Comparison of ENCODE assay signal across 22 cellular contexts in genomic region chr1:8966606-8967005, GRCh38. TPM values are rescaled to one million over a fixed set of nuclear protein-coding genes. Genes with fewer than 3 reads are reported as not detected.
DNase-seq lines count a peak whose midpoint lies in the region; ATAC-seq and TF ChIP-seq lines count a peak whose summit lies in the region.
"Had no signal": no experiment of that assay in that cellular context is flagged by ENCODE, and none has a peak within 500 bp of the region (broad histone marks: within the 10 kb centered on the region; RNA-seq: fewer than 3 reads in every experiment).

No MANE protein-coding gene starts in this region.

- no peak for DNase-seq in activated CD8-positive, alpha-beta memory T cell treated with anti-CD3 and anti-CD28 coated beads, Interleukin-2, amount 10 ng/mL, durations not matched to agents 7 days and 5 days
- DNase-seq in activated CD8-positive, alpha-beta memory T cell treated with anti-CD3 and anti-CD28 coated beads, Interleukin-2, amount 50 U/mL, for 48 hours: no peak
- no peak for DNase-seq in activated naive CD8-positive, alpha-beta T cell treated with anti-CD3 and anti-CD28 coated beads for 36 hours
- DNase-seq in spleen: peak; percentile 42
- DNase-seq: BE2C, brain microvascular endothelial cell, COR-L47, DMS53, NCI-H69, SHP77, stomach, thyroid gland had no signal

- no peak for TF ChIP-seq POLR2A in spleen (IDR thresholded peaks at IDR 0.05)

- peaks cover 0 to 24% (median 13%) of the 10 kb centered on the region in 6 donors for H3K4me1 ChIP-seq in spleen
- H3K4me1 ChIP-seq: BE2C, gastroesophageal sphincter, stomach had no signal

- peaks cover 75% of the 10 kb centered on the region for H3K4me1 Mint-ChIP-seq in activated CD8-positive, alpha-beta memory T cell treated with anti-CD3 and anti-CD28 coated beads, Interleukin-2, amount 10 ng/mL, durations not matched to agents 7 days and 5 days
- H3K4me1 Mint-ChIP-seq in IgD-negative memory B cell: peaks cover 3 to 9% (median 8%) of the 10 kb centered on the region in 3 donors
- H3K4me1 Mint-ChIP-seq in activated naive CD8-positive, alpha-beta T cell treated with anti-CD3 and anti-CD28 coated beads for 36 hours: peaks cover 61% of the 10 kb centered on the region

- H3K36me3 ChIP-seq in spleen: no peaks in the 10 kb centered on the region
- H3K36me3 ChIP-seq: BE2C, brain microvascular endothelial cell, gastroesophageal sphincter, stomach, thyroid gland had no signal

- no peaks in the 10 kb centered on the region for H3K27me3 ChIP-seq in spleen (replicated peaks in 1 of 7)
- H3K27me3 ChIP-seq: BE2C, brain microvascular endothelial cell, gastroesophageal sphincter, stomach, thyroid gland had no signal

- H3K4me3 Mint-ChIP-seq in activated CD8-positive, alpha-beta memory T cell treated with anti-CD3 and anti-CD28 coated beads, Interleukin-2, amount 10 ng/mL, durations not matched to agents 7 days and 5 days: peak overlapping the region; percentile 80
- no peak overlapping the region for H3K4me3 Mint-ChIP-seq in IgD-negative memory B cell
- peak overlapping the region; percentile 87 for H3K4me3 Mint-ChIP-seq in activated naive CD8-positive, alpha-beta T cell treated with anti-CD3 and anti-CD28 coated beads for 36 hours

- H3K27ac ChIP-seq in spleen: no peak overlapping the region
- H3K27ac ChIP-seq: brain microvascular endothelial cell, gastroesophageal sphincter, stomach, thyroid gland had no signal

- 72 to 93% (median 90%) methylated on average over 4 of the region's 4 CpGs for WGBS in spleen, 5 donors

- no peak for TF ChIP-seq CTCF in spleen (IDR thresholded peaks at IDR 0.05 in 8 of 11, conservative IDR thresholded peaks at IDR 0.05 in 3 of 11)

- CTCF ChIA-PET in activated CD8-positive, alpha-beta memory T cell treated with anti-CD3 and anti-CD28 coated beads, Interleukin-2, amount 10 ng/mL, durations not matched to agents 7 days and 5 days (lab: Charles Lee): interaction anchor here (1.5 to 7.6 kb wide), 5 partner anchors 17 to 38 kb away, joined by 3 to 93 read pairs (median 5); no protein-coding TSS in a partner anchor

- ATAC-seq in activated CD8-positive, alpha-beta memory T cell treated with anti-CD3 and anti-CD28 coated beads, Interleukin-2, amount 10 ng/mL, durations not matched to agents 7 days and 5 days: no peak
- ATAC-seq in HG03280 (IDR thresholded peaks at IDR 0.05; ENCODE audit: unreplicated experiment) (no peak), GM18517 (IDR thresholded peaks at IDR 0.05; ENCODE audit: unreplicated experiment) (no peak)
- ATAC-seq: gastroesophageal sphincter, left lobe of liver had no signal

- no peaks in the 10 kb centered on the region for H3K9me3 ChIP-seq in spleen
- H3K9me3 ChIP-seq: BE2C, gastroesophageal sphincter, stomach, thyroid gland had no signal

- no peaks in the 10 kb centered on the region for H3K27me3 Mint-ChIP-seq in activated CD8-positive, alpha-beta memory T cell treated with anti-CD3 and anti-CD28 coated beads, Interleukin-2, amount 10 ng/mL, durations not matched to agents 7 days and 5 days
- peaks cover 4% of the 10 kb centered on the region for H3K27me3 Mint-ChIP-seq in IgD-negative memory B cell
- no peaks in the 10 kb centered on the region for H3K27me3 Mint-ChIP-seq in activated naive CD8-positive, alpha-beta T cell treated with anti-CD3 and anti-CD28 coated beads for 36 hours

- intact Hi-C loops in spleen (cut with DNase I; ENCODE audit: low total_unique reads): no loop called here

- H3K27ac Mint-ChIP-seq in activated CD8-positive, alpha-beta memory T cell treated with anti-CD3 and anti-CD28 coated beads, Interleukin-2, amount 10 ng/mL, durations not matched to agents 7 days and 5 days: peak overlapping the region; percentile 67
- H3K27ac Mint-ChIP-seq in IgD-negative memory B cell: peak overlapping the region in 2 of 3 donors; percentile 16 to 62
- H3K27ac Mint-ChIP-seq in activated naive CD8-positive, alpha-beta T cell treated with anti-CD3 and anti-CD28 coated beads for 36 hours: peak overlapping the region; percentile 95

- no peak overlapping the region for H3K4me3 ChIP-seq in spleen
- H3K4me3 ChIP-seq: gastroesophageal sphincter, stomach, thyroid gland had no signal

- H3K36me3 Mint-ChIP-seq in activated CD8-positive, alpha-beta memory T cell treated with anti-CD3 and anti-CD28 coated beads, Interleukin-2, amount 10 ng/mL, durations not matched to agents 7 days and 5 days: peaks cover 62% of the 10 kb centered on the region
- H3K36me3 Mint-ChIP-seq in IgD-negative memory B cell: no peaks in the 10 kb centered on the region
- H3K36me3 Mint-ChIP-seq in activated naive CD8-positive, alpha-beta T cell treated with anti-CD3 and anti-CD28 coated beads for 36 hours: peaks cover 80% of the 10 kb centered on the region

- H3K9me3 Mint-ChIP-seq in activated CD8-positive, alpha-beta memory T cell treated with anti-CD3 and anti-CD28 coated beads, Interleukin-2, amount 10 ng/mL, durations not matched to agents 7 days and 5 days (ENCODE audit: low read depth): peaks cover 2% of the 10 kb centered on the region
- peaks cover 0 to 6% (median 0%) of the 10 kb centered on the region in 3 donors for H3K9me3 Mint-ChIP-seq in IgD-negative memory B cell
- H3K9me3 Mint-ChIP-seq in activated naive CD8-positive, alpha-beta T cell treated with anti-CD3 and anti-CD28 coated beads for 36 hours: no peaks in the 10 kb centered on the region

RNA-seq across cellular contexts. Expression of gene CA6, which starts 20.9 kb away (rescaled TPM):
- 10 to 100 TPM in 1 of 2 experiments, 1 to 10 TPM in 1; 4.8 to 10.1 TPM for total RNA-seq in activated CD8-positive, alpha-beta memory T cell treated with anti-CD3 and anti-CD28 coated beads, Interleukin-2, amount 10 ng/mL, durations not matched to agents 7 days and 5 days
- polyA plus RNA-seq in IgD-negative memory B cell (not detected), spleen (under 1 TPM; 0.11 to 0.16 (median 0.11) TPM)
- 10 to 100 TPM; 12.3 to 13.7 TPM for total RNA-seq in activated naive CD8-positive, alpha-beta T cell treated with anti-CD3 and anti-CD28 coated beads for 36 hours
- total RNA-seq in spleen: 1 to 10 TPM in 1 of 7 donors, not detected in 6; 1.5 TPM
- total RNA-seq: endothelial cell of umbilical vein, fibroblast of lung, G401, gastroesophageal sphincter, H4, left lobe of liver, stomach, thyroid gland had no signal
- polyA plus RNA-seq: endothelial cell of umbilical vein, fibroblast of lung, stomach had no signal

RNA-seq across cellular contexts. Expression of gene SLC2A7, which starts 59.6 kb away (rescaled TPM):
- not detected for total RNA-seq in activated CD8-positive, alpha-beta memory T cell treated with anti-CD3 and anti-CD28 coated beads, Interleukin-2, amount 10 ng/mL, durations not matched to agents 7 days and 5 days
- polyA plus RNA-seq in IgD-negative memory B cell: not detected
- total RNA-seq in activated naive CD8-positive, alpha-beta T cell treated with anti-CD3 and anti-CD28 coated beads for 36 hours: under 1 TPM in 1 of 2 experiments, not detected in 1; 0.14 TPM
- total RNA-seq in spleen: not detected
- not detected for polyA plus RNA-seq in spleen
- total RNA-seq: activated T-helper 2 cell treated with anti-CD3 and anti-CD28 coated beads, Interferon-gamma antibody, Interleukin-2, Interleukin-4, amounts not matched to agents 10 μg/mL and 5 μg/mL and 100 μg/mL, durations not matched to agents 14 hours and 24 hours and 36 hours; endothelial cell of umbilical vein; fibroblast of lung; G401; H4; left lobe of liver; stomach had no signal
- polyA plus RNA-seq: endothelial cell of umbilical vein, fibroblast of lung, stomach had no signal

Comparison
In these comparisons a context has a peak if more than half of its experiments do, and no peak if none do; other contexts are left out.
1. H3K27ac Mint-ChIP-seq: peak in every context shown above with its lines; median percentile 95 in activated naive CD8-positive, alpha-beta T cell treated with anti-CD3 and anti-CD28 coated beads for 36 hours; 67 in activated CD8-positive, alpha-beta memory T cell treated with anti-CD3 and anti-CD28 coated beads, Interleukin-2, amount 10 ng/mL, durations not matched to agents 7 days and 5 days; 39 in IgD-negative memory B cell.
2. H3K4me3 Mint-ChIP-seq: peak in activated CD8-positive, alpha-beta memory T cell treated with anti-CD3 and anti-CD28 coated beads, Interleukin-2, amount 10 ng/mL, durations not matched to agents 7 days and 5 days (single experiment) and activated naive CD8-positive, alpha-beta T cell treated with anti-CD3 and anti-CD28 coated beads for 36 hours (single experiment); none in IgD-negative memory B cell (0 of 4).